Comparison of ENCODE assay signal across 8 cellular contexts in the genomic region with DNA sequence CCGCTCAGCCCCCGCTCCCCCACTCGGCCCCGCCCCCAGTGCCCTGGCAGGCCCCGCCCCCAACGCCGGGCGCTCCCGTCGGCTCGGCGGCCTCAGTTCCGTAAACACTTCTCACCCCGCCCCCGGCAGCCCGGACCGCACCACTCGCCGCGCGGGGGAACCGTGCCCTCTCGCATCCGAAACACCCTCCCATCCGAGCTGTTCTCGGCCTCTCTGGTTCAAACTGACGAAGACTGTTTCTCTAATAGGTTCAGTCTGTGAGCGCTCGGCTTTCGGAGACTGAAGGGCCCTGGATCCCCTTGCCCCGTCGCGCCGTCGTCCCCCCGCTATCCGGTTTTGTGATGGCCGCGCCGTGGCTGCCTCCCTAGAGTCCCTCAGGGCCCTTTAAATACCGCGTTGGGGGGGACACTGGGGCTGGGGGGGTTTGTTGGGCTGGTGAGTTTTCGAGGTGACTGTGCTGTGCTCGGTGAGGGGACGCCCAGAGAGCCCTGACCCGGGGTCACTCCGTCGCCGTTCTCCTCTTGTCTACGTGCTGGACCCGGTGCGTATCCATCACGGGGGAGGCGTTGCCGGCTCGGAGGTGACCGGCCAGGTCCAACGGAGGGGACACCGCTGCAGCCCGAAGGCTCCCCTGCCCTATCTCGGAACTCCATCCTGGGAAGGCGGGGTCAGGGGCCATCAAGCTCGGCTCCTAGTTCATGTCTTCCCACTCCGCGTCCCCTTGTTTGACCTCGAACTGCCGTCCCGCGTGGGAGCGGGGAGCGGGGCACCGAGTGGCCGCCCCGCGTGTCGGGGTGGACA. TPM values are rescaled to one million over a fixed set of nuclear protein-coding genes. Genes with fewer than 3 reads are reported as not detected.
DNase-seq lines count a peak whose midpoint lies in the region; ATAC-seq and TF ChIP-seq lines count a peak whose summit lies in the region.

A gene (plus strand): TSS at position 333 of the 801 bp plus-strand sequence. CDS start 8,343 bp downstream, outside the sequence.

- ATAC-seq in HG02571 (IDR thresholded peaks at IDR 0.05; ENCODE audit: unreplicated experiment) (peak; percentile 67), T-cell (replicated peaks in 1 of 4) (peak; percentile 57 to 74 (median 64))

- no peaks in the 10 kb centered on the region for H3K27me3 ChIP-seq in GM06990 (replicated peaks; ENCODE audit: control insufficient read depth, insufficient read depth, low read length)
- no peaks in the 10 kb centered on the region for H3K27me3 ChIP-seq in adipocyte (replicated peaks; ENCODE audit: control insufficient read depth, insufficient read depth, low read length)
- H3K27me3 ChIP-seq in cardiac muscle cell, result no peaks in the 10 kb centered on the region
- no peaks in the 10 kb centered on the region for H3K27me3 ChIP-seq in trophoblast cell (ENCODE audit: insufficient read depth, low read length)
- no peaks in the 10 kb centered on the region for H3K27me3 ChIP-seq in thyroid gland

- H3K18ac ChIP-seq in trophoblast cell (ENCODE audit: low read length), result peak within 1 kb of the TSS; percentile 48

- peak in 1 of 2 donors; percentile 41 for TF ChIP-seq POLR2A in thyroid gland (IDR thresholded peaks at IDR 0.05)

- CTCF ChIA-PET in T-cell (lab: Charles Lee), result interaction anchor here (0.5 to 3.3 kb wide), 6 partner anchors 9 to 75 kb away, joined by 3 to 26 read pairs (median 8); a partner anchor contains a TSS

- peak within 1 kb of the TSS; percentile 92 for H3K14ac ChIP-seq in trophoblast cell (ENCODE audit: low read length)

- intact Hi-C loops in thyroid gland (cut with DNase I), result no loop called here

- peak within 1 kb of the TSS; percentile 100 for H3K27ac Mint-ChIP-seq in T-cell

- no CpG with 5 or more reads among the region's 76 CpGs for WGBS in trophoblast cell (ENCODE audit: extremely low coverage, insufficient coverage, insufficient read length)
- WGBS in thyroid gland, 2 donors, result 0 to 1% methylated on average over 4 to 36 of the region's 76 CpGs

- TF ChIP-seq CTCF in GM06990 (IDR thresholded peaks at IDR 0.05; ENCODE audit: insufficient read depth, low read length, poor library complexity, severe bottlenecking) (no peak), cardiac muscle cell (IDR thresholded peaks at IDR 0.05; ENCODE audit: low read depth, low read length) (no peak), thyroid gland (IDR thresholded peaks at IDR 0.05) (peak in 1 of 6 experiments; percentile 25)

- no peak within 1 kb of the TSS for H2AK5ac ChIP-seq in trophoblast cell (ENCODE audit: low read length)

- peak within 1 kb of the TSS; percentile 91 for H2AFZ ChIP-seq in trophoblast cell (ENCODE audit: insufficient read depth, low read length, poor library complexity)

- H4K12ac ChIP-seq in trophoblast cell (ENCODE audit: low read depth, low read length), result peak within 1 kb of the TSS; percentile 75

- H3K36me3 Mint-ChIP-seq in T-cell, result peaks cover 17% of the 10 kb centered on the region

- H2BK120ac ChIP-seq in trophoblast cell (ENCODE audit: insufficient read depth, low read length, poor library complexity), result peak within 1 kb of the TSS; percentile 98

- POLR2A ChIA-PET in T-cell (lab: Charles Lee), result interaction anchor here (0.5 to 1.6 kb wide), 13 partner anchors 20 to 1164 kb away, joined by 3 to 10 read pairs (median 4); a partner anchor contains a TSS

- peak within 1 kb of the TSS; percentile 98 for H2BK12ac ChIP-seq in trophoblast cell (ENCODE audit: low read length)

- H3K4me3 ChIP-seq in GM06990 (replicated peaks; ENCODE audit: low read depth, low read length) (peak within 1 kb of the TSS; percentile 93), adipocyte (ENCODE audit: low read length) (peak within 1 kb of the TSS; percentile 97), cardiac muscle cell (peak within 1 kb of the TSS; percentile 94), trophoblast cell (ENCODE audit: low read depth, low read length) (peak within 1 kb of the TSS; percentile 88), thyroid gland (replicated peaks in 1 of 3) (peak within 1 kb of the TSS; percentile 79 to 90 (median 84))

- H3K9me3 ChIP-seq in adipocyte (ENCODE audit: control insufficient read depth, low read length) (no peaks in the 10 kb centered on the region), cardiac muscle cell (ENCODE audit: low read depth) (no peaks in the 10 kb centered on the region), trophoblast cell (ENCODE audit: insufficient read depth, low read depth, low read length) (no peaks in the 10 kb centered on the region), thyroid gland (no peaks in the 10 kb centered on the region)

- no peaks in the 10 kb centered on the region for H3K36me3 ChIP-seq in GM06990 (ENCODE audit: control insufficient read depth, insufficient read depth, low read length)
- H3K36me3 ChIP-seq in adipocyte (ENCODE audit: control insufficient read depth, insufficient read depth, low read length, severe bottlenecking), result no peaks in the 10 kb centered on the region
- H3K36me3 ChIP-seq in cardiac muscle cell, result no peaks in the 10 kb centered on the region
- H3K36me3 ChIP-seq in trophoblast cell (ENCODE audit: control insufficient read depth in 1 of 2, insufficient read depth in 2 of 2, low read length in 2 of 2), result no peaks in the 10 kb centered on the region
- no peaks in the 10 kb centered on the region for H3K36me3 ChIP-seq in thyroid gland

- H3K27me3 Mint-ChIP-seq in T-cell, result no peaks in the 10 kb centered on the region

- H3K9ac ChIP-seq in adipocyte (ENCODE audit: low read length), result peak within 1 kb of the TSS; percentile 93
- H3K9ac ChIP-seq in trophoblast cell (ENCODE audit: low read length), result peak within 1 kb of the TSS; percentile 82

- H3K4me1 ChIP-seq in adipocyte (ENCODE audit: control insufficient read depth, insufficient read depth, low read length) (peaks cover 44% of the 10 kb centered on the region), cardiac muscle cell (ENCODE audit: low read depth) (peaks cover 28% of the 10 kb centered on the region), trophoblast cell (ENCODE audit: control insufficient read depth in 1 of 2, insufficient read depth in 2 of 2, low read length in 2 of 2) (peaks cover 3 to 7% of the 10 kb centered on the region in 2 experiments), thyroid gland (peaks cover 44 to 46% of the 10 kb centered on the region in 2 donors)

- peaks cover 10% of the 10 kb centered on the region for H3K79me1 ChIP-seq in trophoblast cell (ENCODE audit: low read length)

- H3K23ac ChIP-seq in trophoblast cell (ENCODE audit: low read length), result no peak within 1 kb of the TSS

- H3K27ac ChIP-seq in cardiac muscle cell (peak within 1 kb of the TSS; percentile 100), trophoblast cell (ENCODE audit: low read depth, low read length) (peak within 1 kb of the TSS; percentile 32), thyroid gland (peak within 1 kb of the TSS; percentile 92 to 99 (median 97))

- no peaks in the 10 kb centered on the region for H3K9me3 Mint-ChIP-seq in T-cell

- H4K8ac ChIP-seq in trophoblast cell (ENCODE audit: low read depth, low read length), result peak within 1 kb of the TSS; percentile 90

- H2BK5ac ChIP-seq in trophoblast cell (ENCODE audit: low read depth, low read length, poor library complexity), result peak within 1 kb of the TSS; percentile 98

- H3K79me2 ChIP-seq in trophoblast cell (ENCODE audit: control insufficient read depth, insufficient read depth, low read length, poor library complexity), result peaks cover 6% of the 10 kb centered on the region

- peak within 1 kb of the TSS; percentile 68 for H3K4ac ChIP-seq in trophoblast cell (ENCODE audit: low read depth, low read length)

- DNase-seq in GM06990 (ENCODE audit: extremely low read depth, insufficient read length) (peak; percentile 90), NCI-H1048 (lab: John Stamatoyannopoulos, UW) (peak; percentile 26), T-cell (peak; percentile 81 to 95 (median 92)), adipocyte (ENCODE audit: low read depth) (peak; percentile 95), cardiac muscle cell (ENCODE audit: low read depth in 1 of 2, low spot score in 1 of 2) (peak; percentile 87 to 90), trophoblast cell (peak; percentile 62 to 87), thyroid gland (peak; percentile 87 to 89)

- peaks cover 57 to 68% (median 62%) of the 10 kb centered on the region in 3 donors for H3K4me1 Mint-ChIP-seq in T-cell

- H3K4me3 Mint-ChIP-seq in T-cell, result peak within 1 kb of the TSS; percentile 93 to 97 (median 96)

- peak within 1 kb of the TSS; percentile 92 for H3K4me2 ChIP-seq in trophoblast cell (ENCODE audit: low read length)

- peak within 1 kb of the TSS; percentile 96 for H4K91ac ChIP-seq in trophoblast cell (ENCODE audit: low read depth, low read length)

RNA-seq across cellular contexts. Expression of the gene that starts here (rescaled TPM):
- total RNA-seq in T-cell, result 100 to 1,000 TPM; 139 to 213 (median 157) TPM
- 22.1 and 31.5 TPM in 2 replicates for total RNA-seq in cardiac muscle cell
- polyA plus RNA-seq in cardiac muscle cell, result 9.0 and 13.2 TPM in 2 replicates
- polyA plus RNA-seq in trophoblast cell (2013), result 24.3 and 25.1 TPM in 2 replicates
- 10 to 100 TPM; 39.7 to 72.3 (median 59.9) TPM for total RNA-seq in thyroid gland

Comparison
In these comparisons a context has a peak if more than half of its experiments do, and no peak if none do; other contexts are left out.
1. Peak in every context shown above with its lines: DNase-seq, ATAC-seq, H3K4me3 ChIP-seq and H3K27ac ChIP-seq.
2. DNase-seq: peak in every context shown above with its lines; median percentile 95 in adipocyte; 92 in T-cell; 90 in GM06990; 88 in cardiac muscle cell; 88 in thyroid gland; 74 in trophoblast cell; 26 in NCI-H1048.
3. H3K27ac ChIP-seq: peak in every context shown above with its lines; median percentile 100 in cardiac muscle cell; 97 in thyroid gland; 32 in trophoblast cell.